ENCODE assay signal across 1 cellular context in the genomic region with DNA sequence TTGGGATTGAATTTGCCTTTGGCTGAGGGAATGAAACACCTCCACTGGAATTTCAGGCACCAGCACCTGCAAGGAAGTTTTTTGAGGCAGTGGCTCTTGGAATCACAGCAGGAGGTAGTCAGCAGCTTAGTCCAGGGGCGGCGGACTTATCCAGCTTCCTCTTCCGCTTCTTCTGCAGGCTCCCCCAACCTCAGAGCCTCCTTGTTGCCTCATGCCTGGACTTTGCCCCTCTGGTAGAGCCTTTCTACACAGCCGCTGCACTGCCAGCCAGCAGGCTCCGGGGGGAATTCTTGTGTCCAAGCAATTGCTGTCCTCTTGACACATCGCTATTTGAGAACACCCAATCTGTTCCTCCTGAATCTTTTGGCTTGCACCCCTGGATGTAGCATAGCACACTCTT.
TF ChIP-seq lines count a peak whose summit lies in the region.

No MANE protein-coding gene starts in this region.

TF ChIP-seq in HepG2, 621 proteins besides CTCF, POLR2A, EP300 and RAD21 (continued from another document and continues in another):
- TF ChIP-seq, protein P1, sequence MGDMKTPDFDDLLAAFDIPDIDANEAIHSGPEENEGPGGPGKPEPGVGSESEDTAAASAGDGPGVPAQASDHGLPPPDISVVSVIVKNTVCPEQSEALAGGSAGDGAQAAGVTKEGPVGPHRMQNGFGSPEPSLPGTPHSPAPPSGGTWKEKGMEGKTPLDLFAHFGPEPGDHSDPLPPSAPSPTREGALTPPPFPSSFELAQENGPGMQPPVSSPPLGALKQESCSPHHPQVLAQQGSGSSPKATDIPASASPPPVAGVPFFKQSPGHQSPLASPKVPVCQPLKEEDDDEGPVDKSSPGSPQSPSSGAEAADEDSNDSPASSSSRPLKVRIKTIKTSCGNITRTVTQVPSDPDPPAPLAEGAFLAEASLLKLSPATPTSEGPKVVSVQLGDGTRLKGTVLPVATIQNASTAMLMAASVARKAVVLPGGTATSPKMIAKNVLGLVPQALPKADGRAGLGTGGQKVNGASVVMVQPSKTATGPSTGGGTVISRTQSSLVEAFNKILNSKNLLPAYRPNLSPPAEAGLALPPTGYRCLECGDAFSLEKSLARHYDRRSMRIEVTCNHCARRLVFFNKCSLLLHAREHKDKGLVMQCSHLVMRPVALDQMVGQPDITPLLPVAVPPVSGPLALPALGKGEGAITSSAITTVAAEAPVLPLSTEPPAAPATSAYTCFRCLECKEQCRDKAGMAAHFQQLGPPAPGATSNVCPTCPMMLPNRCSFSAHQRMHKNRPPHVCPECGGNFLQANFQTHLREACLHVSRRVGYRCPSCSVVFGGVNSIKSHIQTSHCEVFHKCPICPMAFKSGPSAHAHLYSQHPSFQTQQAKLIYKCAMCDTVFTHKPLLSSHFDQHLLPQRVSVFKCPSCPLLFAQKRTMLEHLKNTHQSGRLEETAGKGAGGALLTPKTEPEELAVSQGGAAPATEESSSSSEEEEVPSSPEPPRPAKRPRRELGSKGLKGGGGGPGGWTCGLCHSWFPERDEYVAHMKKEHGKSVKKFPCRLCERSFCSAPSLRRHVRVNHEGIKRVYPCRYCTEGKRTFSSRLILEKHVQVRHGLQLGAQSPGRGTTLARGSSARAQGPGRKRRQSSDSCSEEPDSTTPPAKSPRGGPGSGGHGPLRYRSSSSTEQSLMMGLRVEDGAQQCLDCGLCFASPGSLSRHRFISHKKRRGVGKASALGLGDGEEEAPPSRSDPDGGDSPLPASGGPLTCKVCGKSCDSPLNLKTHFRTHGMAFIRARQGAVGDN (CRISPR knock-in tag; IDR thresholded peaks at IDR 0.05): peak; percentile 73
- TF ChIP-seq, protein P2, sequence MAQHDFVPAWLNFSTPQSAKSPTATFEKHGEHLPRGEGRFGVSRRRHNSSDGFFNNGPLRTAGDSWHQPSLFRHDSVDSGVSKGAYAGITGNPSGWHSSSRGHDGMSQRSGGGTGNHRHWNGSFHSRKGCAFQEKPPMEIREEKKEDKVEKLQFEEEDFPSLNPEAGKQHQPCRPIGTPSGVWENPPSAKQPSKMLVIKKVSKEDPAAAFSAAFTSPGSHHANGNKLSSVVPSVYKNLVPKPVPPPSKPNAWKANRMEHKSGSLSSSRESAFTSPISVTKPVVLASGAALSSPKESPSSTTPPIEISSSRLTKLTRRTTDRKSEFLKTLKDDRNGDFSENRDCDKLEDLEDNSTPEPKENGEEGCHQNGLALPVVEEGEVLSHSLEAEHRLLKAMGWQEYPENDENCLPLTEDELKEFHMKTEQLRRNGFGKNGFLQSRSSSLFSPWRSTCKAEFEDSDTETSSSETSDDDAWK (CRISPR knock-in tag; IDR thresholded peaks at IDR 0.05): no peak
- no peak for TF ChIP-seq SIN3B (IDR thresholded peaks at IDR 0.05; ENCODE audit: low read length)
- peak; percentile 64 for TF ChIP-seq ZMYM4 (CRISPR knock-in tag; IDR thresholded peaks at IDR 0.05)
- peak; percentile 44; the same call in 1 of the 2 replicates for TF ChIP-seq RXRB (CRISPR knock-in tag; IDR thresholded peaks at IDR 0.05; ENCODE audit: borderline replicate concordance)
- TF ChIP-seq ZNF629 (CRISPR knock-in tag; conservative IDR thresholded peaks at IDR 0.05): no peak
- no peak for TF ChIP-seq HMG20B (CRISPR knock-in tag; conservative IDR thresholded peaks at IDR 0.05)
- TF ChIP-seq PHF21A (CRISPR knock-in tag; IDR thresholded peaks at IDR 0.05): peak; percentile 62
- TF ChIP-seq ZNF839 (CRISPR knock-in tag; IDR thresholded peaks at IDR 0.05; ENCODE audit: borderline replicate concordance): no peak
- peak; percentile 35; the same call in 1 of the 2 replicates for TF ChIP-seq ZFY (CRISPR knock-in tag; IDR thresholded peaks at IDR 0.05)
- no peak for TF ChIP-seq SSRP1 (CRISPR knock-in tag; IDR thresholded peaks at IDR 0.05)
- TF ChIP-seq, protein P3, sequence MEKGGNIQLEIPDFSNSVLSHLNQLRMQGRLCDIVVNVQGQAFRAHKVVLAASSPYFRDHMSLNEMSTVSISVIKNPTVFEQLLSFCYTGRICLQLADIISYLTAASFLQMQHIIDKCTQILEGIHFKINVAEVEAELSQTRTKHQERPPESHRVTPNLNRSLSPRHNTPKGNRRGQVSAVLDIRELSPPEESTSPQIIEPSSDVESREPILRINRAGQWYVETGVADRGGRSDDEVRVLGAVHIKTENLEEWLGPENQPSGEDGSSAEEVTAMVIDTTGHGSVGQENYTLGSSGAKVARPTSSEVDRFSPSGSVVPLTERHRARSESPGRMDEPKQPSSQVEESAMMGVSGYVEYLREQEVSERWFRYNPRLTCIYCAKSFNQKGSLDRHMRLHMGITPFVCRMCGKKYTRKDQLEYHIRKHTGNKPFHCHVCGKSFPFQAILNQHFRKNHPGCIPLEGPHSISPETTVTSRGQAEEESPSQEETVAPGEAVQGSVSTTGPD (CRISPR knock-in tag; IDR thresholded peaks at IDR 0.05): no peak
- TF ChIP-seq, protein P4, sequence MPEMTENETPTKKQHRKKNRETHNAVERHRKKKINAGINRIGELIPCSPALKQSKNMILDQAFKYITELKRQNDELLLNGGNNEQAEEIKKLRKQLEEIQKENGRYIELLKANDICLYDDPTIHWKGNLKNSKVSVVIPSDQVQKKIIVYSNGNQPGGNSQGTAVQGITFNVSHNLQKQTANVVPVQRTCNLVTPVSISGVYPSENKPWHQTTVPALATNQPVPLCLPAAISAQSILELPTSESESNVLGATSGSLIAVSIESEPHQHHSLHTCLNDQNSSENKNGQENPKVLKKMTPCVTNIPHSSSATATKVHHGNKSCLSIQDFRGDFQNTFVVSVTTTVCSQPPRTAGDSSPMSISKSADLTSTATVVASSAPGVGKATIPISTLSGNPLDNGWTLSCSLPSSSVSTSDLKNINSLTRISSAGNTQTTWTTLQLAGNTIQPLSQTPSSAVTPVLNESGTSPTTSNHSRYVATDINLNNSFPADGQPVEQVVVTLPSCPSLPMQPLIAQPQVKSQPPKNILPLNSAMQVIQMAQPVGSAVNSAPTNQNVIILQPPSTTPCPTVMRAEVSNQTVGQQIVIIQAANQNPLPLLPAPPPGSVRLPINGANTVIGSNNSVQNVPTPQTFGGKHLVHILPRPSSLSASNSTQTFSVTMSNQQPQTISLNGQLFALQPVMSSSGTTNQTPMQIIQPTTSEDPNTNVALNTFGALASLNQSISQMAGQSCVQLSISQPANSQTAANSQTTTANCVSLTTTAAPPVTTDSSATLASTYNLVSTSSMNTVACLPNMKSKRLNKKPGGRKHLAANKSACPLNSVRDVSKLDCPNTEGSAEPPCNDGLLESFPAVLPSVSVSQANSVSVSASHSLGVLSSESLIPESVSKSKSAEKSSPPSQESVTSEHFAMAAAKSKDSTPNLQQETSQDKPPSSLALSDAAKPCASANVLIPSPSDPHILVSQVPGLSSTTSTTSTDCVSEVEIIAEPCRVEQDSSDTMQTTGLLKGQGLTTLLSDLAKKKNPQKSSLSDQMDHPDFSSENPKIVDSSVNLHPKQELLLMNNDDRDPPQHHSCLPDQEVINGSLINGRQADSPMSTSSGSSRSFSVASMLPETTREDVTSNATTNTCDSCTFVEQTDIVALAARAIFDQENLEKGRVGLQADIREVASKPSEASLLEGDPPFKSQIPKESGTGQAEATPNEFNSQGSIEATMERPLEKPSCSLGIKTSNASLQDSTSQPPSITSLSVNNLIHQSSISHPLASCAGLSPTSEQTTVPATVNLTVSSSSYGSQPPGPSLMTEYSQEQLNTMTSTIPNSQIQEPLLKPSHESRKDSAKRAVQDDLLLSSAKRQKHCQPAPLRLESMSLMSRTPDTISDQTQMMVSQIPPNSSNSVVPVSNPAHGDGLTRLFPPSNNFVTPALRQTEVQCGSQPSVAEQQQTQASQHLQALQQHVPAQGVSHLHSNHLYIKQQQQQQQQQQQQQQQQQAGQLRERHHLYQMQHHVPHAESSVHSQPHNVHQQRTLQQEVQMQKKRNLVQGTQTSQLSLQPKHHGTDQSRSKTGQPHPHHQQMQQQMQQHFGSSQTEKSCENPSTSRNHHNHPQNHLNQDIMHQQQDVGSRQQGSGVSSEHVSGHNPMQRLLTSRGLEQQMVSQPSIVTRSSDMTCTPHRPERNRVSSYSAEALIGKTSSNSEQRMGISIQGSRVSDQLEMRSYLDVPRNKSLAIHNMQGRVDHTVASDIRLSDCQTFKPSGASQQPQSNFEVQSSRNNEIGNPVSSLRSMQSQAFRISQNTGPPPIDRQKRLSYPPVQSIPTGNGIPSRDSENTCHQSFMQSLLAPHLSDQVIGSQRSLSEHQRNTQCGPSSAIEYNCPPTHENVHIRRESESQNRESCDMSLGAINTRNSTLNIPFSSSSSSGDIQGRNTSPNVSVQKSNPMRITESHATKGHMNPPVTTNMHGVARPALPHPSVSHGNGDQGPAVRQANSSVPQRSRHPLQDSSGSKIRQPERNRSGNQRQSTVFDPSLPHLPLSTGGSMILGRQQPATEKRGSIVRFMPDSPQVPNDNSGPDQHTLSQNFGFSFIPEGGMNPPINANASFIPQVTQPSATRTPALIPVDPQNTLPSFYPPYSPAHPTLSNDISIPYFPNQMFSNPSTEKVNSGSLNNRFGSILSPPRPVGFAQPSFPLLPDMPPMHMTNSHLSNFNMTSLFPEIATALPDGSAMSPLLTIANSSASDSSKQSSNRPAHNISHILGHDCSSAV (CRISPR knock-in tag; IDR thresholded peaks at IDR 0.05; ENCODE audit: borderline replicate concordance): no peak
- TF ChIP-seq, protein P5, sequence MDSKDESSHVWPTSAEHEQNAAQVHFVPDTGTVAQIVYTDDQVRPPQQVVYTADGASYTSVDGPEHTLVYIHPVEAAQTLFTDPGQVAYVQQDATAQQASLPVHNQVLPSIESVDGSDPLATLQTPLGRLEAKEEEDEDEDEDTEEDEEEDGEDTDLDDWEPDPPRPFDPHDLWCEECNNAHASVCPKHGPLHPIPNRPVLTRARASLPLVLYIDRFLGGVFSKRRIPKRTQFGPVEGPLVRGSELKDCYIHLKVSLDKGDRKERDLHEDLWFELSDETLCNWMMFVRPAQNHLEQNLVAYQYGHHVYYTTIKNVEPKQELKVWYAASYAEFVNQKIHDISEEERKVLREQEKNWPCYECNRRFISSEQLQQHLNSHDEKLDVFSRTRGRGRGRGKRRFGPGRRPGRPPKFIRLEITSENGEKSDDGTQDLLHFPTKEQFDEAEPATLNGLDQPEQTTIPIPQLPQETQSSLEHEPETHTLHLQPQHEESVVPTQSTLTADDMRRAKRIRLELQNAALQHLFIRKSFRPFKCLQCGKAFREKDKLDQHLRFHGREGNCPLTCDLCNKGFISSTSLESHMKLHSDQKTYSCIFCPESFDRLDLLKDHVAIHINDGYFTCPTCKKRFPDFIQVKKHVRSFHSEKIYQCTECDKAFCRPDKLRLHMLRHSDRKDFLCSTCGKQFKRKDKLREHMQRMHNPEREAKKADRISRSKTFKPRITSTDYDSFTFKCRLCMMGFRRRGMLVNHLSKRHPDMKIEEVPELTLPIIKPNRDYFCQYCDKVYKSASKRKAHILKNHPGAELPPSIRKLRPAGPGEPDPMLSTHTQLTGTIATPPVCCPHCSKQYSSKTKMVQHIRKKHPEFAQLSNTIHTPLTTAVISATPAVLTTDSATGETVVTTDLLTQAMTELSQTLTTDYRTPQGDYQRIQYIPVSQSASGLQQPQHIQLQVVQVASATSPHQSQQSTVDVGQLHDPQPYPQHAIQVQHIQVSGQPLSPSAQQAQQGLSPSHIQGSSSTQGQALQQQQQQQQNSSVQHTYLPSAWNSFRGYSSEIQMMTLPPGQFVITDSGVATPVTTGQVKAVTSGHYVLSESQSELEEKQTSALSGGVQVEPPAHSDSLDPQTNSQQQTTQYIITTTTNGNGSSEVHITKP (CRISPR knock-in tag; IDR thresholded peaks at IDR 0.05; ENCODE audit: low read depth): no peak
- no peak for TF ChIP-seq RBM22 (optimal IDR thresholded peaks at IDR 0.05; ENCODE audit: low read length)
- TF ChIP-seq RARG (CRISPR knock-in tag; IDR thresholded peaks at IDR 0.05; ENCODE audit: low read depth): no peak
- TF ChIP-seq, protein P6, sequence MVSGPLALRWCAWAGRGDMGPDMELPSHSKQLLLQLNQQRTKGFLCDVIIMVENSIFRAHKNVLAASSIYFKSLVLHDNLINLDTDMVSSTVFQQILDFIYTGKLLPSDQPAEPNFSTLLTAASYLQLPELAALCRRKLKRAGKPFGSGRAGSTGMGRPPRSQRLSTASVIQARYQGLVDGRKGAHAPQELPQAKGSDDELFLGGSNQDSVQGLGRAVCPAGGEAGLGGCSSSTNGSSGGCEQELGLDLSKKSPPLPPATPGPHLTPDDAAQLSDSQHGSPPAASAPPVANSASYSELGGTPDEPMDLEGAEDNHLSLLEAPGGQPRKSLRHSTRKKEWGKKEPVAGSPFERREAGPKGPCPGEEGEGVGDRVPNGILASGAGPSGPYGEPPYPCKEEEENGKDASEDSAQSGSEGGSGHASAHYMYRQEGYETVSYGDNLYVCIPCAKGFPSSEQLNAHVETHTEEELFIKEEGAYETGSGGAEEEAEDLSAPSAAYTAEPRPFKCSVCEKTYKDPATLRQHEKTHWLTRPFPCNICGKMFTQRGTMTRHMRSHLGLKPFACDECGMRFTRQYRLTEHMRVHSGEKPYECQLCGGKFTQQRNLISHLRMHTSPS (CRISPR knock-in tag; IDR thresholded peaks at IDR 0.05; ENCODE audit: low read depth): no peak; the same call in 1 of the 2 replicates
- no peak for TF ChIP-seq ZNF598 (CRISPR knock-in tag; IDR thresholded peaks at IDR 0.05; ENCODE audit: borderline replicate concordance)
- TF ChIP-seq RCOR2 (CRISPR knock-in tag; IDR thresholded peaks at IDR 0.05): no peak
- peak; percentile 19; the same call in 1 of the 2 replicates for TF ChIP-seq SMC3 (IDR thresholded peaks at IDR 0.05; ENCODE audit: low read length)
- no peak for TF ChIP-seq PRPF4 (IDR thresholded peaks at IDR 0.05; ENCODE audit: low read depth, low read length, poor library complexity, severe bottlenecking)
- TF ChIP-seq, protein P7, sequence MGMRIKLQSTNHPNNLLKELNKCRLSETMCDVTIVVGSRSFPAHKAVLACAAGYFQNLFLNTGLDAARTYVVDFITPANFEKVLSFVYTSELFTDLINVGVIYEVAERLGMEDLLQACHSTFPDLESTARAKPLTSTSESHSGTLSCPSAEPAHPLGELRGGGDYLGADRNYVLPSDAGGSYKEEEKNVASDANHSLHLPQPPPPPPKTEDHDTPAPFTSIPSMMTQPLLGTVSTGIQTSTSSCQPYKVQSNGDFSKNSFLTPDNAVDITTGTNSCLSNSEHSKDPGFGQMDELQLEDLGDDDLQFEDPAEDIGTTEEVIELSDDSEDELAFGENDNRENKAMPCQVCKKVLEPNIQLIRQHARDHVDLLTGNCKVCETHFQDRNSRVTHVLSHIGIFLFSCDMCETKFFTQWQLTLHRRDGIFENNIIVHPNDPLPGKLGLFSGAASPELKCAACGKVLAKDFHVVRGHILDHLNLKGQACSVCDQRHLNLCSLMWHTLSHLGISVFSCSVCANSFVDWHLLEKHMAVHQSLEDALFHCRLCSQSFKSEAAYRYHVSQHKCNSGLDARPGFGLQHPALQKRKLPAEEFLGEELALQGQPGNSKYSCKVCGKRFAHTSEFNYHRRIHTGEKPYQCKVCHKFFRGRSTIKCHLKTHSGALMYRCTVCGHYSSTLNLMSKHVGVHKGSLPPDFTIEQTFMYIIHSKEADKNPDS (CRISPR knock-in tag; IDR thresholded peaks at IDR 0.05): no peak
- TF ChIP-seq GZF1 (CRISPR knock-in tag; IDR thresholded peaks at IDR 0.05): no peak
- TF ChIP-seq ZFX (CRISPR knock-in tag; IDR thresholded peaks at IDR 0.05; ENCODE audit: low read depth): peak; percentile 39; the same call in 1 of the 2 replicates
- TF ChIP-seq SOX5 (CRISPR knock-in tag; IDR thresholded peaks at IDR 0.05; ENCODE audit: borderline replicate concordance): peak; percentile 54; the same call in 1 of the 2 replicates
- TF ChIP-seq RFX5 (IDR thresholded peaks at IDR 0.05; ENCODE audit: low read depth, low read length): no peak
